Comparison of ENCODE assay signal across 1 cellular context in the genomic region with DNA sequence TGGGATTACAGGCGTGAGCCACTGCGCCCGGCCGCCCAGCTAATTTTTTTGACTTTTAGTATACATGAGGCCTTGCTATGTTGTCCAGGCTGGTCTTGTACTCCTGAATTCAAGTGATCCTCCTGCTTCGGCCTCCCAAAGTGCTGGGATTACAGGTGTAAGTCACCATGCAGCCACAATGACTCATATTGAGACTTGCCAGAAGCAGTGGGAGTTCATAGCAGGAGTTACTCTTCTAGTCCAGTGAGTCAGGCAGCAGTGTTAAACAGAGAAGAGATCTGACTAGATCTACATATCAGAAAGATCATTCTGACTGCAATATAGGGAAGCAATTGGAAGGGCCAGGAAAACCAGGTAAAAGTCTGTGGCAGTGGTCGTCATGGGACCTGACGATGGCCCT.
TF ChIP-seq lines count a peak whose summit lies in the region.

No MANE protein-coding gene starts in this region.

TF ChIP-seq in GM23338, 12 proteins besides CTCF, POLR2A, EP300 and RAD21 (continued from another document):
- TF ChIP-seq ETS1 (IDR thresholded peaks at IDR 0.05) (no peak), ZNF331 (CRISPR knock-in tag; IDR thresholded peaks at IDR 0.05; ENCODE audit: low read depth) (no peak), JUNB (IDR thresholded peaks at IDR 0.05; ENCODE audit: unreplicated experiment) (no peak), CREB1 (CRISPR knock-in tag; IDR thresholded peaks at IDR 0.05; ENCODE audit: low read depth) (no peak), EZH2phosphoT487 (IDR thresholded peaks at IDR 0.05; ENCODE audit: unreplicated experiment) (no peak)
- TF ChIP-seq, protein P1, sequence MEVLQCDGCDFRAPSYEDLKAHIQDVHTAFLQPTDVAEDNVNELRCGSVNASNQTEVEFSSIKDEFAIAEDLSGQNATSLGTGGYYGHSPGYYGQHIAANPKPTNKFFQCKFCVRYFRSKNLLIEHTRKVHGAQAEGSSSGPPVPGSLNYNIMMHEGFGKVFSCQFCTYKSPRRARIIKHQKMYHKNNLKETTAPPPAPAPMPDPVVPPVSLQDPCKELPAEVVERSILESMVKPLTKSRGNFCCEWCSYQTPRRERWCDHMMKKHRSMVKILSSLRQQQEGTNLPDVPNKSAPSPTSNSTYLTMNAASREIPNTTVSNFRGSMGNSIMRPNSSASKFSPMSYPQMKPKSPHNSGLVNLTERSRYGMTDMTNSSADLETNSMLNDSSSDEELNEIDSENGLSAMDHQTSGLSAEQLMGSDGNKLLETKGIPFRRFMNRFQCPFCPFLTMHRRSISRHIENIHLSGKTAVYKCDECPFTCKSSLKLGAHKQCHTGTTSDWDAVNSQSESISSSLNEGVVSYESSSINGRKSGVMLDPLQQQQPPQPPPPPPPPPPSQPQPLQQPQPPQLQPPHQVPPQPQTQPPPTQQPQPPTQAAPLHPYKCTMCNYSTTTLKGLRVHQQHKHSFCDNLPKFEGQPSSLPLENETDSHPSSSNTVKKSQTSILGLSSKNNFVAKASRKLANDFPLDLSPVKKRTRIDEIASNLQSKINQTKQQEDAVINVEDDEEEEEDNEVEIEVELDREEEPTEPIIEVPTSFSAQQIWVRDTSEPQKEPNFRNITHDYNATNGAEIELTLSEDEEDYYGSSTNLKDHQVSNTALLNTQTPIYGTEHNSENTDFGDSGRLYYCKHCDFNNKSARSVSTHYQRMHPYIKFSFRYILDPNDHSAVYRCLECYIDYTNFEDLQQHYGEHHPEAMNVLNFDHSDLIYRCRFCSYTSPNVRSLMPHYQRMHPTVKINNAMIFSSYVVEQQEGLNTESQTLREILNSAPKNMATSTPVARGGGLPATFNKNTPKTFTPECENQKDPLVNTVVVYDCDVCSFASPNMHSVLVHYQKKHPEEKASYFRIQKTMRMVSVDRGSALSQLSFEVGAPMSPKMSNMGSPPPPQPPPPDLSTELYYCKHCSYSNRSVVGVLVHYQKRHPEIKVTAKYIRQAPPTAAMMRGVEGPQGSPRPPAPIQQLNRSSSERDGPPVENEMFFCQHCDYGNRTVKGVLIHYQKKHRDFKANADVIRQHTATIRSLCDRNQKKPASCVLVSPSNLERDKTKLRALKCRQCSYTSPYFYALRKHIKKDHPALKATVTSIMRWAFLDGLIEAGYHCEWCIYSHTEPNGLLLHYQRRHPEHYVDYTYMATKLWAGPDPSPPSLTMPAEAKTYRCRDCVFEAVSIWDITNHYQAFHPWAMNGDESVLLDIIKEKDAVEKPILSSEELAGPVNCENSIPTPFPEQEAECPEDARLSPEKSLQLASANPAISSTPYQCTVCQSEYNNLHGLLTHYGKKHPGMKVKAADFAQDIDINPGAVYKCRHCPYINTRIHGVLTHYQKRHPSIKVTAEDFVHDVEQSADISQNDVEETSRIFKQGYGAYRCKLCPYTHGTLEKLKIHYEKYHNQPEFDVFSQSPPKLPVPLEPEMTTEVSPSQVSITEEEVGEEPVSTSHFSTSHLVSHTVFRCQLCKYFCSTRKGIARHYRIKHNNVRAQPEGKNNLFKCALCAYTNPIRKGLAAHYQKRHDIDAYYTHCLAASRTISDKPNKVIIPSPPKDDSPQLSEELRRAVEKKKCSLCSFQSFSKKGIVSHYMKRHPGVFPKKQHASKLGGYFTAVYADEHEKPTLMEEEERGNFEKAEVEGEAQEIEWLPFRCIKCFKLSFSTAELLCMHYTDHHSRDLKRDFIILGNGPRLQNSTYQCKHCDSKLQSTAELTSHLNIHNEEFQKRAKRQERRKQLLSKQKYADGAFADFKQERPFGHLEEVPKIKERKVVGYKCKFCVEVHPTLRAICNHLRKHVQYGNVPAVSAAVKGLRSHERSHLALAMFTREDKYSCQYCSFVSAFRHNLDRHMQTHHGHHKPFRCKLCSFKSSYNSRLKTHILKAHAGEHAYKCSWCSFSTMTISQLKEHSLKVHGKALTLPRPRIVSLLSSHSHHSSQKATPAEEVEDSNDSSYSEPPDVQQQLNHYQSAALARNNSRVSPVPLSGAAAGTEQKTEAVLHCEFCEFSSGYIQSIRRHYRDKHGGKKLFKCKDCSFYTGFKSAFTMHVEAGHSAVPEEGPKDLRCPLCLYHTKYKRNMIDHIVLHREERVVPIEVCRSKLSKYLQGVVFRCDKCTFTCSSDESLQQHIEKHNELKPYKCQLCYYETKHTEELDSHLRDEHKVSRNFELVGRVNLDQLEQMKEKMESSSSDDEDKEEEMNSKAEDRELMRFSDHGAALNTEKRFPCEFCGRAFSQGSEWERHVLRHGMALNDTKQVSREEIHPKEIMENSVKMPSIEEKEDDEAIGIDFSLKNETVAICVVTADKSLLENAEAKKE (CRISPR knock-in tag; IDR thresholded peaks at IDR 0.05): no peak
- TF ChIP-seq, protein P2, sequence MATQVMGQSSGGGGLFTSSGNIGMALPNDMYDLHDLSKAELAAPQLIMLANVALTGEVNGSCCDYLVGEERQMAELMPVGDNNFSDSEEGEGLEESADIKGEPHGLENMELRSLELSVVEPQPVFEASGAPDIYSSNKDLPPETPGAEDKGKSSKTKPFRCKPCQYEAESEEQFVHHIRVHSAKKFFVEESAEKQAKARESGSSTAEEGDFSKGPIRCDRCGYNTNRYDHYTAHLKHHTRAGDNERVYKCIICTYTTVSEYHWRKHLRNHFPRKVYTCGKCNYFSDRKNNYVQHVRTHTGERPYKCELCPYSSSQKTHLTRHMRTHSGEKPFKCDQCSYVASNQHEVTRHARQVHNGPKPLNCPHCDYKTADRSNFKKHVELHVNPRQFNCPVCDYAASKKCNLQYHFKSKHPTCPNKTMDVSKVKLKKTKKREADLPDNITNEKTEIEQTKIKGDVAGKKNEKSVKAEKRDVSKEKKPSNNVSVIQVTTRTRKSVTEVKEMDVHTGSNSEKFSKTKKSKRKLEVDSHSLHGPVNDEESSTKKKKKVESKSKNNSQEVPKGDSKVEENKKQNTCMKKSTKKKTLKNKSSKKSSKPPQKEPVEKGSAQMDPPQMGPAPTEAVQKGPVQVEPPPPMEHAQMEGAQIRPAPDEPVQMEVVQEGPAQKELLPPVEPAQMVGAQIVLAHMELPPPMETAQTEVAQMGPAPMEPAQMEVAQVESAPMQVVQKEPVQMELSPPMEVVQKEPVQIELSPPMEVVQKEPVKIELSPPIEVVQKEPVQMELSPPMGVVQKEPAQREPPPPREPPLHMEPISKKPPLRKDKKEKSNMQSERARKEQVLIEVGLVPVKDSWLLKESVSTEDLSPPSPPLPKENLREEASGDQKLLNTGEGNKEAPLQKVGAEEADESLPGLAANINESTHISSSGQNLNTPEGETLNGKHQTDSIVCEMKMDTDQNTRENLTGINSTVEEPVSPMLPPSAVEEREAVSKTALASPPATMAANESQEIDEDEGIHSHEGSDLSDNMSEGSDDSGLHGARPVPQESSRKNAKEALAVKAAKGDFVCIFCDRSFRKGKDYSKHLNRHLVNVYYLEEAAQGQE (IDR thresholded peaks at IDR 0.05; ENCODE audit: unreplicated experiment): no peak
